ENCODE assay signal across 23 cellular contexts in the genomic region with DNA sequence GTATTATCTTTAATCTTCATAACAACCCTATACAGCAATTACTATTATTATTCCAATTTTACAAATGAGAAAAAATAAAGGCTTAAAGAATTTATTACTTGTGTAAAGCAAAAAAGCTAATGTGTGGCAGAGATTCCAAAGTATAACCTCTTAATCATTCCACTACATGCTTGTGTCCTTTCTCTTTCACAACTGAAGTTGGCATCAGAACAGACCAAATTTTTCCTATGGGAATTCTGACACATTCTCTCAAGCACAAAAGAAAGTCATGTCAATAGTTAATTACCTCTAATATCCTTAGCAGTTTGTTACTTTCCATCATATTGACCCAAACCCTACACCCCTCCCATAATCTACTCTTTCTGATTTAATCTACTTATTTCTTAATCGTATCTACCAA.
"Had no signal": no experiment of that assay in that cellular context is flagged by ENCODE, and none has a peak within 500 bp of the region (broad histone marks: within the 10 kb centered on the region; RNA-seq: fewer than 3 reads in every experiment).

No MANE protein-coding gene starts in this region.

- H3K36me3 ChIP-seq: neutrophil, pancreas, thoracic aorta had no signal

- H3K27ac ChIP-seq: neutrophil, pancreas, right atrium auricular region, thoracic aorta, tibial nerve, upper lobe of left lung had no signal

- H3K27me3 ChIP-seq: neutrophil, pancreas, right atrium auricular region, tibial nerve, upper lobe of left lung had no signal

- H3K9me3 Mint-ChIP-seq: effector memory CD8-positive, alpha-beta T cell; memory B cell; natural killer cell; neural crest cell; stimulated activated effector memory CD8-positive, alpha-beta T cell treated with anti-CD3 and anti-CD28 coated beads, Interleukin-12 subunit alpha, Interleukin-12 subunit beta, amount 100 ng/mL, for 72 hours had no signal

- H3K27ac Mint-ChIP-seq: effector memory CD8-positive, alpha-beta T cell; immature natural killer cell; memory B cell; natural killer cell; stimulated activated effector memory CD8-positive, alpha-beta T cell treated with anti-CD3 and anti-CD28 coated beads, Interleukin-12 subunit alpha, Interleukin-12 subunit beta, amount 100 ng/mL, for 72 hours had no signal

- H3K27me3 Mint-ChIP-seq: memory B cell had no signal

- H3K4me1 Mint-ChIP-seq: immature natural killer cell; memory B cell; natural killer cell; neural crest cell; stimulated activated effector memory CD8-positive, alpha-beta T cell treated with anti-CD3 and anti-CD28 coated beads, Interleukin-12 subunit alpha, Interleukin-12 subunit beta, amount 100 ng/mL, for 72 hours had no signal

- H3K4me3 ChIP-seq: lung, pancreas, right atrium auricular region, thoracic aorta, tibial nerve, upper lobe of left lung had no signal

- H3K9me3 ChIP-seq: neutrophil, pancreas, right atrium auricular region, thoracic aorta, tibial nerve, upper lobe of left lung had no signal

- DNase-seq: cerebellar nuclear complex; cortex of kidney; effector memory CD8-positive, alpha-beta T cell; hypothalamus; immature natural killer cell; islet precursor cell; kidney glomerular epithelial cell; left colon; left ventricle myocardium superior; natural killer cell; pancreas; stimulated activated CD4-positive, alpha-beta T cell treated with anti-CD3 and anti-CD28 coated beads, Interleukin-2, amount 100 ng/mL, for 24 hours; stimulated activated CD4-positive, alpha-beta T cell treated with anti-CD3 and anti-CD28 coated beads, Interleukin-4, amount 100 ng/mL, for 24 hours; stimulated activated naive CD8-positive, alpha-beta T cell treated with anti-CD3 and anti-CD28 coated beads, Interleukin-15, Interleukin-2, amounts not matched to agents 100 U/mL and 50 U/mL, for 24 hours; upper lobe of left lung had no signal

- H3K4me3 Mint-ChIP-seq: effector memory CD8-positive, alpha-beta T cell; immature natural killer cell; memory B cell; natural killer cell; neural crest cell; stimulated activated effector memory CD8-positive, alpha-beta T cell treated with anti-CD3 and anti-CD28 coated beads, Interleukin-12 subunit alpha, Interleukin-12 subunit beta, amount 100 ng/mL, for 72 hours had no signal

- H3K36me3 Mint-ChIP-seq: immature natural killer cell; memory B cell; natural killer cell; stimulated activated effector memory CD8-positive, alpha-beta T cell treated with anti-CD3 and anti-CD28 coated beads, Interleukin-12 subunit alpha, Interleukin-12 subunit beta, amount 100 ng/mL, for 72 hours had no signal
